ENCODE assay signal across 26 cellular contexts in genomic region chr1:93541045-93541444, GRCh38.
"Had no signal": no experiment of that assay in that cellular context is flagged by ENCODE, and none has a peak within 500 bp of the region (broad histone marks: within the 10 kb centered on the region; RNA-seq: fewer than 3 reads in every experiment).

No MANE protein-coding gene starts in this region.

- H3K4me1 Mint-ChIP-seq: immature natural killer cell; naive thymus-derived CD8-positive, alpha-beta T cell; neural crest cell; stimulated activated memory B cell treated with anti-CD40 and anti-IgM and Interleukin-4, amounts not matched to agents 10 μg/mL and 1 μg/mL and 100 μg/mL, for 72 hours; stimulated activated naive CD8-positive, alpha-beta T cell treated with anti-CD3 and anti-CD28 coated beads, Interleukin-15, amount 100 ng/mL, for 72 hours had no signal

- ATAC-seq: left colon; left lung; lower lobe of right lung; naive thymus-derived CD8-positive, alpha-beta T cell; right lobe of liver; stimulated activated memory B cell treated with anti-CD40 and anti-IgM and Interleukin-4, amounts not matched to agents 10 μg/mL and 1 μg/mL and 100 μg/mL, for 72 hours; stimulated activated naive CD8-positive, alpha-beta T cell treated with anti-CD3 and anti-CD28 coated beads, Interleukin-15, amount 100 ng/mL, for 72 hours had no signal

- H3K4me1 ChIP-seq: left lung, lower lobe of right lung, parathyroid adenoma, right atrium auricular region, right lobe of liver, tibial nerve, uterus had no signal

- H3K36me3 ChIP-seq: left lung, right atrium auricular region, right lobe of liver, tibial nerve, uterus had no signal

- H3K27ac ChIP-seq: left lung, lower lobe of right lung, parathyroid adenoma, right atrium auricular region, right lobe of liver, tibial nerve, uterus had no signal

- H3K27me3 Mint-ChIP-seq: stimulated activated memory B cell treated with anti-CD40 and anti-IgM and Interleukin-4, amounts not matched to agents 10 μg/mL and 1 μg/mL and 100 μg/mL, for 72 hours; stimulated activated naive CD8-positive, alpha-beta T cell treated with anti-CD3 and anti-CD28 coated beads, Interleukin-15, amount 100 ng/mL, for 72 hours; type B pancreatic cell had no signal

- DNase-seq: immature natural killer cell; kidney; left colon; left lung; lower lobe of right lung; mammary epithelial cell; mesenchymal stem cell; naive thymus-derived CD8-positive, alpha-beta T cell; nucleus accumbens; right lobe of liver; stimulated activated CD4-positive, alpha-beta T cell treated with anti-CD3 and anti-CD28 coated beads, Interleukin-1b, Interleukin-23, amount 100 ng/mL, for 48 hours; stimulated activated CD4-positive, alpha-beta T cell treated with anti-CD3 and anti-CD28 coated beads, Interleukin-2, amount 100 ng/mL, for 48 hours; stimulated activated CD4-positive, alpha-beta T cell treated with anti-CD3 and anti-CD28 coated beads, Interleukin-4, amount 100 ng/mL, for 4 hours; stimulated activated CD8-positive, alpha-beta memory T cell treated with anti-CD3 and anti-CD28 coated beads, Interleukin-4, amount 100 ng/mL, for 48 hours; stimulated activated naive CD4-positive, alpha-beta T cell treated with Interleukin-2 at 50 U/mL for 16 hours; stimulated activated naive CD8-positive, alpha-beta T cell treated with anti-CD3 and anti-CD28 coated beads, Interleukin-15, amount 100 ng/mL, for 72 hours; substantia nigra; uterus had no signal

- H3K4me3 ChIP-seq: left lung, lower lobe of right lung, right atrium auricular region, right lobe of liver, smooth muscle cell, tibial nerve, uterus had no signal

- H3K36me3 Mint-ChIP-seq: immature natural killer cell; naive thymus-derived CD8-positive, alpha-beta T cell had no signal

- H3K27me3 ChIP-seq: left lung, right atrium auricular region, right lobe of liver, tibial nerve, uterus had no signal

- H3K9me3 ChIP-seq: left lung, lower lobe of right lung, right atrium auricular region, right lobe of liver, tibial nerve, uterus had no signal

- H3K27ac Mint-ChIP-seq: immature natural killer cell; naive thymus-derived CD8-positive, alpha-beta T cell; nephron; stimulated activated memory B cell treated with anti-CD40 and anti-IgM and Interleukin-4, amounts not matched to agents 10 μg/mL and 1 μg/mL and 100 μg/mL, for 72 hours; stimulated activated naive CD8-positive, alpha-beta T cell treated with anti-CD3 and anti-CD28 coated beads, Interleukin-15, amount 100 ng/mL, for 72 hours; type B pancreatic cell had no signal

- H3K9me3 Mint-ChIP-seq: immature natural killer cell; naive thymus-derived CD8-positive, alpha-beta T cell; nephron; neural crest cell; stimulated activated memory B cell treated with anti-CD40 and anti-IgM and Interleukin-4, amounts not matched to agents 10 μg/mL and 1 μg/mL and 100 μg/mL, for 72 hours; stimulated activated naive CD8-positive, alpha-beta T cell treated with anti-CD3 and anti-CD28 coated beads, Interleukin-15, amount 100 ng/mL, for 72 hours; type B pancreatic cell had no signal

- H3K4me3 Mint-ChIP-seq: immature natural killer cell; naive thymus-derived CD8-positive, alpha-beta T cell; nephron; neural crest cell; stimulated activated memory B cell treated with anti-CD40 and anti-IgM and Interleukin-4, amounts not matched to agents 10 μg/mL and 1 μg/mL and 100 μg/mL, for 72 hours; stimulated activated naive CD8-positive, alpha-beta T cell treated with anti-CD3 and anti-CD28 coated beads, Interleukin-15, amount 100 ng/mL, for 72 hours; type B pancreatic cell had no signal
